Comparison of ENCODE assay signal across 1 cellular context in genomic region chr3:12841085-12841969, GRCh38.
TF ChIP-seq lines count a peak whose summit lies in the region.

TSS of gene RPL32 (minus strand) at chr3:12841565. CDS start at chr3:12840237, 1,328 bp downstream.

TF ChIP-seq in K562, 482 proteins besides CTCF, POLR2A, EP300 and RAD21 (continued from another document and continues in another):
- TF ChIP-seq, protein P1, sequence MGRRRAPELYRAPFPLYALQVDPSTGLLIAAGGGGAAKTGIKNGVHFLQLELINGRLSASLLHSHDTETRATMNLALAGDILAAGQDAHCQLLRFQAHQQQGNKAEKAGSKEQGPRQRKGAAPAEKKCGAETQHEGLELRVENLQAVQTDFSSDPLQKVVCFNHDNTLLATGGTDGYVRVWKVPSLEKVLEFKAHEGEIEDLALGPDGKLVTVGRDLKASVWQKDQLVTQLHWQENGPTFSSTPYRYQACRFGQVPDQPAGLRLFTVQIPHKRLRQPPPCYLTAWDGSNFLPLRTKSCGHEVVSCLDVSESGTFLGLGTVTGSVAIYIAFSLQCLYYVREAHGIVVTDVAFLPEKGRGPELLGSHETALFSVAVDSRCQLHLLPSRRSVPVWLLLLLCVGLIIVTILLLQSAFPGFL (CRISPR knock-in tag; IDR thresholded peaks at IDR 0.05) = peak; percentile 81; the same call in 1 of the 2 replicates
- no peak for TF ChIP-seq ZNF217 (CRISPR knock-in tag; IDR thresholded peaks at IDR 0.05)
- TF ChIP-seq CEBPG (CRISPR knock-in tag; IDR thresholded peaks at IDR 0.05) = peak; percentile 62; the same call in 1 of the 2 replicates
- TF ChIP-seq CEBPG (tag; conservative IDR thresholded peaks at IDR 0.05 in 1 of 2, IDR thresholded peaks at IDR 0.05 in 1 of 2) = peak; percentile 75 to 90
- TF ChIP-seq PBX2 (CRISPR knock-in tag; IDR thresholded peaks at IDR 0.05; ENCODE audit: low read depth) = no peak
- no peak for TF ChIP-seq PBX2 (tag; conservative IDR thresholded peaks at IDR 0.05; ENCODE audit: low read depth)
- TF ChIP-seq, protein P2, sequence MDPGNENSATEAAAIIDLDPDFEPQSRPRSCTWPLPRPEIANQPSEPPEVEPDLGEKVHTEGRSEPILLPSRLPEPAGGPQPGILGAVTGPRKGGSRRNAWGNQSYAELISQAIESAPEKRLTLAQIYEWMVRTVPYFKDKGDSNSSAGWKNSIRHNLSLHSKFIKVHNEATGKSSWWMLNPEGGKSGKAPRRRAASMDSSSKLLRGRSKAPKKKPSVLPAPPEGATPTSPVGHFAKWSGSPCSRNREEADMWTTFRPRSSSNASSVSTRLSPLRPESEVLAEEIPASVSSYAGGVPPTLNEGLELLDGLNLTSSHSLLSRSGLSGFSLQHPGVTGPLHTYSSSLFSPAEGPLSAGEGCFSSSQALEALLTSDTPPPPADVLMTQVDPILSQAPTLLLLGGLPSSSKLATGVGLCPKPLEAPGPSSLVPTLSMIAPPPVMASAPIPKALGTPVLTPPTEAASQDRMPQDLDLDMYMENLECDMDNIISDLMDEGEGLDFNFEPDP (CRISPR knock-in tag; IDR thresholded peaks at IDR 0.05) = no peak
- TF ChIP-seq GATAD2A (IDR thresholded peaks at IDR 0.05) = no peak
- no peak for TF ChIP-seq ZNF668 (CRISPR knock-in tag; IDR thresholded peaks at IDR 0.05)
- TF ChIP-seq KDM5B (IDR thresholded peaks at IDR 0.05; ENCODE audit: insufficient replicate concordance, low read depth, low read length) = peak; percentile 98
- TF ChIP-seq ZNF311 (CRISPR knock-in tag; IDR thresholded peaks at IDR 0.05) = no peak
- no peak for TF ChIP-seq SMARCA4 (IDR thresholded peaks at IDR 0.05)
- TF ChIP-seq DDX20 (tag; IDR thresholded peaks at IDR 0.05; ENCODE audit: low read depth) = 0 out of 2 replicates have a peak, but pooled peaks have one; percentile 19
- peak; percentile 93 for TF ChIP-seq RBFOX2 (IDR thresholded peaks at IDR 0.05; ENCODE audit: low read depth, low read length)
- no peak for TF ChIP-seq PCBP2 (IDR thresholded peaks at IDR 0.05; ENCODE audit: low read depth, low read length, poor library complexity, severe bottlenecking)
- TF ChIP-seq, protein P3, sequence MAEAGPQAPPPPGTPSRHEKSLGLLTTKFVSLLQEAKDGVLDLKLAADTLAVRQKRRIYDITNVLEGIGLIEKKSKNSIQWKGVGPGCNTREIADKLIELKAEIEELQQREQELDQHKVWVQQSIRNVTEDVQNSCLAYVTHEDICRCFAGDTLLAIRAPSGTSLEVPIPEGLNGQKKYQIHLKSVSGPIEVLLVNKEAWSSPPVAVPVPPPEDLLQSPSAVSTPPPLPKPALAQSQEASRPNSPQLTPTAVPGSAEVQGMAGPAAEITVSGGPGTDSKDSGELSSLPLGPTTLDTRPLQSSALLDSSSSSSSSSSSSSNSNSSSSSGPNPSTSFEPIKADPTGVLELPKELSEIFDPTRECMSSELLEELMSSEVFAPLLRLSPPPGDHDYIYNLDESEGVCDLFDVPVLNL (CRISPR knock-in tag; IDR thresholded peaks at IDR 0.05; ENCODE audit: low read depth) = no peak
- peak; percentile 79 for TF ChIP-seq RB1 (IDR thresholded peaks at IDR 0.05; ENCODE audit: low read depth)
- peak; percentile 99 for TF ChIP-seq GABPA (tag; conservative IDR thresholded peaks at IDR 0.05; ENCODE audit: low read depth)
- TF ChIP-seq GTF2E2 (tag; IDR thresholded peaks at IDR 0.05) = peak; percentile 98
- TF ChIP-seq ZNF41 (CRISPR knock-in tag; conservative IDR thresholded peaks at IDR 0.05) = no peak
- no peak for TF ChIP-seq CBX8 (IDR thresholded peaks at IDR 0.05; ENCODE audit: borderline replicate concordance, extremely low read depth, low read depth, low read length, poor library complexity, severe bottlenecking)
- TF ChIP-seq, protein P4, sequence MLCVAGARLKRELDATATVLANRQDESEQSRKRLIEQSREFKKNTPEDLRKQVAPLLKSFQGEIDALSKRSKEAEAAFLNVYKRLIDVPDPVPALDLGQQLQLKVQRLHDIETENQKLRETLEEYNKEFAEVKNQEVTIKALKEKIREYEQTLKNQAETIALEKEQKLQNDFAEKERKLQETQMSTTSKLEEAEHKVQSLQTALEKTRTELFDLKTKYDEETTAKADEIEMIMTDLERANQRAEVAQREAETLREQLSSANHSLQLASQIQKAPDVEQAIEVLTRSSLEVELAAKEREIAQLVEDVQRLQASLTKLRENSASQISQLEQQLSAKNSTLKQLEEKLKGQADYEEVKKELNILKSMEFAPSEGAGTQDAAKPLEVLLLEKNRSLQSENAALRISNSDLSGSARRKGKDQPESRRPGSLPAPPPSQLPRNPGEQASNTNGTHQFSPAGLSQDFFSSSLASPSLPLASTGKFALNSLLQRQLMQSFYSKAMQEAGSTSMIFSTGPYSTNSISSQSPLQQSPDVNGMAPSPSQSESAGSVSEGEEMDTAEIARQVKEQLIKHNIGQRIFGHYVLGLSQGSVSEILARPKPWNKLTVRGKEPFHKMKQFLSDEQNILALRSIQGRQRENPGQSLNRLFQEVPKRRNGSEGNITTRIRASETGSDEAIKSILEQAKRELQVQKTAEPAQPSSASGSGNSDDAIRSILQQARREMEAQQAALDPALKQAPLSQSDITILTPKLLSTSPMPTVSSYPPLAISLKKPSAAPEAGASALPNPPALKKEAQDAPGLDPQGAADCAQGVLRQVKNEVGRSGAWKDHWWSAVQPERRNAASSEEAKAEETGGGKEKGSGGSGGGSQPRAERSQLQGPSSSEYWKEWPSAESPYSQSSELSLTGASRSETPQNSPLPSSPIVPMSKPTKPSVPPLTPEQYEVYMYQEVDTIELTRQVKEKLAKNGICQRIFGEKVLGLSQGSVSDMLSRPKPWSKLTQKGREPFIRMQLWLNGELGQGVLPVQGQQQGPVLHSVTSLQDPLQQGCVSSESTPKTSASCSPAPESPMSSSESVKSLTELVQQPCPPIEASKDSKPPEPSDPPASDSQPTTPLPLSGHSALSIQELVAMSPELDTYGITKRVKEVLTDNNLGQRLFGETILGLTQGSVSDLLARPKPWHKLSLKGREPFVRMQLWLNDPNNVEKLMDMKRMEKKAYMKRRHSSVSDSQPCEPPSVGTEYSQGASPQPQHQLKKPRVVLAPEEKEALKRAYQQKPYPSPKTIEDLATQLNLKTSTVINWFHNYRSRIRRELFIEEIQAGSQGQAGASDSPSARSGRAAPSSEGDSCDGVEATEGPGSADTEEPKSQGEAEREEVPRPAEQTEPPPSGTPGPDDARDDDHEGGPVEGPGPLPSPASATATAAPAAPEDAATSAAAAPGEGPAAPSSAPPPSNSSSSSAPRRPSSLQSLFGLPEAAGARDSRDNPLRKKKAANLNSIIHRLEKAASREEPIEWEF (CRISPR knock-in tag; IDR thresholded peaks at IDR 0.05) = no peak
- no peak for TF ChIP-seq ARHGAP35 (IDR thresholded peaks at IDR 0.05; ENCODE audit: partially characterized antibody)
- no peak for TF ChIP-seq ZBTB7A (IDR thresholded peaks at IDR 0.05; ENCODE audit: borderline replicate concordance, control insufficient read depth, low read depth, low read length)
- no peak for TF ChIP-seq ZKSCAN3 (CRISPR knock-in tag; IDR thresholded peaks at IDR 0.05)
- no peak for TF ChIP-seq ZNF695 (CRISPR knock-in tag; IDR thresholded peaks at IDR 0.05)
- TF ChIP-seq PRDM10 (IDR thresholded peaks at IDR 0.05; ENCODE audit: partially characterized antibody) = no peak
- 0 out of 2 replicates have a peak, but pooled peaks have one; percentile 53 for TF ChIP-seq ZFPM2 (CRISPR knock-in tag; IDR thresholded peaks at IDR 0.05)
- no peak for TF ChIP-seq CBX5 (IDR thresholded peaks at IDR 0.05; ENCODE audit: borderline replicate concordance, low read depth)
- TF ChIP-seq, protein P5, sequence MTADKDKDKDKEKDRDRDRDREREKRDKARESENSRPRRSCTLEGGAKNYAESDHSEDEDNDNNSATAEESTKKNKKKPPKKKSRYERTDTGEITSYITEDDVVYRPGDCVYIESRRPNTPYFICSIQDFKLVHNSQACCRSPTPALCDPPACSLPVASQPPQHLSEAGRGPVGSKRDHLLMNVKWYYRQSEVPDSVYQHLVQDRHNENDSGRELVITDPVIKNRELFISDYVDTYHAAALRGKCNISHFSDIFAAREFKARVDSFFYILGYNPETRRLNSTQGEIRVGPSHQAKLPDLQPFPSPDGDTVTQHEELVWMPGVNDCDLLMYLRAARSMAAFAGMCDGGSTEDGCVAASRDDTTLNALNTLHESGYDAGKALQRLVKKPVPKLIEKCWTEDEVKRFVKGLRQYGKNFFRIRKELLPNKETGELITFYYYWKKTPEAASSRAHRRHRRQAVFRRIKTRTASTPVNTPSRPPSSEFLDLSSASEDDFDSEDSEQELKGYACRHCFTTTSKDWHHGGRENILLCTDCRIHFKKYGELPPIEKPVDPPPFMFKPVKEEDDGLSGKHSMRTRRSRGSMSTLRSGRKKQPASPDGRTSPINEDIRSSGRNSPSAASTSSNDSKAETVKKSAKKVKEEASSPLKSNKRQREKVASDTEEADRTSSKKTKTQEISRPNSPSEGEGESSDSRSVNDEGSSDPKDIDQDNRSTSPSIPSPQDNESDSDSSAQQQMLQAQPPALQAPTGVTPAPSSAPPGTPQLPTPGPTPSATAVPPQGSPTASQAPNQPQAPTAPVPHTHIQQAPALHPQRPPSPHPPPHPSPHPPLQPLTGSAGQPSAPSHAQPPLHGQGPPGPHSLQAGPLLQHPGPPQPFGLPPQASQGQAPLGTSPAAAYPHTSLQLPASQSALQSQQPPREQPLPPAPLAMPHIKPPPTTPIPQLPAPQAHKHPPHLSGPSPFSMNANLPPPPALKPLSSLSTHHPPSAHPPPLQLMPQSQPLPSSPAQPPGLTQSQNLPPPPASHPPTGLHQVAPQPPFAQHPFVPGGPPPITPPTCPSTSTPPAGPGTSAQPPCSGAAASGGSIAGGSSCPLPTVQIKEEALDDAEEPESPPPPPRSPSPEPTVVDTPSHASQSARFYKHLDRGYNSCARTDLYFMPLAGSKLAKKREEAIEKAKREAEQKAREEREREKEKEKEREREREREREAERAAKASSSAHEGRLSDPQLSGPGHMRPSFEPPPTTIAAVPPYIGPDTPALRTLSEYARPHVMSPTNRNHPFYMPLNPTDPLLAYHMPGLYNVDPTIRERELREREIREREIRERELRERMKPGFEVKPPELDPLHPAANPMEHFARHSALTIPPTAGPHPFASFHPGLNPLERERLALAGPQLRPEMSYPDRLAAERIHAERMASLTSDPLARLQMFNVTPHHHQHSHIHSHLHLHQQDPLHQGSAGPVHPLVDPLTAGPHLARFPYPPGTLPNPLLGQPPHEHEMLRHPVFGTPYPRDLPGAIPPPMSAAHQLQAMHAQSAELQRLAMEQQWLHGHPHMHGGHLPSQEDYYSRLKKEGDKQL (CRISPR knock-in tag; IDR thresholded peaks at IDR 0.05; ENCODE audit: borderline replicate concordance) = no peak
- no peak for TF ChIP-seq BCLAF1 (IDR thresholded peaks at IDR 0.05; ENCODE audit: borderline replicate concordance in 1 of 2, control insufficient read depth in 1 of 2, low read depth in 2 of 2, low read length in 1 of 2)
- no peak for TF ChIP-seq NFYB (IDR thresholded peaks at IDR 0.05; ENCODE audit: extremely low read depth, insufficient read length)
